Comparison of ENCODE assay signal across 22 cellular contexts in the genomic region with DNA sequence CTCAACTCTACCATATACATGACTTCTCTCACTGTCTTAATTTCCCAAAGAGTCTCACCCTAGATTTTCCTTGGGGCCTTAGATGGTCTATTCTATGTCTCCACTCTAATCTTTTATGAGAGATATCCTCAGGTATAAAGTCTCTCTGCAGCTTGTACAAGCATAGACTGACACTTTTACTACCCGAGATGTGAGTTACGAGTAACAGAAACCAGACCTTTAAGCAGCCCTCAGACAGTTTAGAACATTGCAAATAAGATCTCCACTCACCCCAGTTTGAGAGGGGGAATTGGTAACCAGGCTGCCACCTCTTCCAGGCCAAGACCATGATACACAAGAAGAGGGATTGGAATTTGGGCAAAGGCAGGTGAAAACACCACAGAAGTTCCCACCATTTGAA.
"Had no signal": no experiment of that assay in that cellular context is flagged by ENCODE, and none has a peak within 500 bp of the region (broad histone marks: within the 10 kb centered on the region; RNA-seq: fewer than 3 reads in every experiment).

No MANE protein-coding gene starts in this region.

- H3K9me3 ChIP-seq: SK-N-SH had no signal

- H3K27ac ChIP-seq: HL-60, KMS-11, RWPE1 had no signal

- H3K27me3 Mint-ChIP-seq: IgD-negative memory B cell had no signal

- H3K4me3 ChIP-seq: K562 had no signal

- DNase-seq: Kasumi-1, MM.1S, NCI-H1092 treated with DMSO at 0.1 percent for 48 hours, NCI-H1436, NCI-H187, NCI-H2029, NCI-H2081 treated with DMSO at 0.1 percent for 48 hours, NCI-H2171, NCI-H226, NCI-H446, NCI-H510A, NCI-H524 treated with DMSO at 0.1 percent for 48 hours, NCI-H69, NCI-H774, SHP77, SK-N-SH, SW 1271 had no signal

- ATAC-seq: K562 had no signal

- H3K27ac Mint-ChIP-seq: IgD-negative memory B cell had no signal
